Comparison of ENCODE assay signal across 1 cellular context in the genomic region with DNA sequence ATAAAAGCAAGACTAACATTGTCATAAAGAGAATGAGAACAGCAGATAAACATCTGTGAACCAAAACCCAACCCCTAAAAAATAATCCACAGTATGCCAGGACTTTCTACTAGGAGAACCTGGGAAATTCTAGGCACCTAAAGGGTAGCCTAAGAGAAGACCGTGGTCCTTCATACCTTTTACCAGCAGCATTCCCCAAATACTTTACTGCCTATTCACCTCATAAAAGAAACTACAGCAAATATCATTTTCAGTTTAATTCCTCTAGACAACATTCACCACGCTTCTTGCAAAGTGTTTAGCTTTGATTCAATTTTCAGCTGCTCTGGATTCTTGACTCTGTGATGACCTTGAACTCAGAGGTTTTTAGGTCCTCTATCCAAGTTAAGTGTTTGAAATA.
TF ChIP-seq lines count a peak whose summit lies in the region.

No MANE protein-coding gene starts in this region.

TF ChIP-seq in SK-N-SH treated with all-trans-retinoic acid at 6 μM for 48 hours, 23 proteins besides CTCF, POLR2A, EP300 and RAD21 (continued from another document):
- TF ChIP-seq POU6F1 (CRISPR knock-in tag; IDR thresholded peaks at IDR 0.05; ENCODE audit: borderline replicate concordance, low read depth) (no peak), TOX (CRISPR knock-in tag; IDR thresholded peaks at IDR 0.05; ENCODE audit: borderline replicate concordance) (no peak), ARNTL (CRISPR knock-in tag; IDR thresholded peaks at IDR 0.05; ENCODE audit: borderline replicate concordance, low read depth) (no peak)
